ENCODE assay signal across 35 cellular contexts in the genomic region with DNA sequence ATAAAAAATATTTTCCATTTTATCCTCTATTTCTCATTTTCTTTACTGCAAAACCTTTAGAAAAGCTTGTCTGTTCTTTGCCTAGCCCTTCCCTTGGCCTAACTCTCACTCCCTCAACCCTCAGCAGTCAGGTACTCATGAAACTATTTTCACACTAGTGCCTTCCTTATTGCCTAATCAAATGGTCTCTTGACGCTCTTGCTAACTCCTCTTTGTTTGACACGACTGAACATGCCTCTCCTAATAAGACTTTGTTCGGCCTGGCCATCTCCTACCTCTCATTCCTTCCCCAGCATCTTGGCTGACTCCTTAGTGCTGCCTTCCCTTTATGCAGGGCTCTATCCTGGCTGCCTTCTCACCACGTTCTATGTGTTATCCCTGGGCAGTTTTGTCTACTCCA. TPM values are rescaled to one million over a fixed set of nuclear protein-coding genes. Genes with fewer than 3 reads are reported as not detected.
"Had no signal": no experiment of that assay in that cellular context is flagged by ENCODE, and none has a peak within 500 bp of the region (broad histone marks: within the 10 kb centered on the region; RNA-seq: fewer than 3 reads in every experiment).

No MANE protein-coding gene starts in this region.

- H3K4me1 ChIP-seq: body of pancreas had no signal

- H3K27ac ChIP-seq: body of pancreas had no signal

- H3K9me3 ChIP-seq: body of pancreas, MG63 had no signal

- H3K4me3 ChIP-seq: body of pancreas, MG63 had no signal

- DNase-seq: activated B cell treated with CpG ODN at 0.5 μM for 24 hours; activated CD4-positive, alpha-beta memory T cell treated with anti-CD3 and anti-CD28 coated beads for 36 hours; activated CD4-positive, alpha-beta T cell treated with anti-CD3 and anti-CD28 coated beads for 4 hours; activated CD4-positive, alpha-beta T cell treated with anti-CD3 and anti-CD28 coated beads, Interleukin-2, amount 50 U/mL, for 1 hour; activated CD4-positive, CD25-positive, alpha-beta regulatory T cell treated with anti-CD3 and anti-CD28 coated beads, Interleukin-2, amount 50 U/mL, for 72 hours; activated CD8-positive, alpha-beta memory T cell treated with anti-CD3 and anti-CD28 coated beads, Interleukin-2, amount 50 U/mL, for 4 hours; activated effector memory CD4-positive, alpha-beta T cell treated with Interleukin-2 at 50 U/mL for 16 hours; activated naive CD4-positive, alpha-beta T cell; activated naive CD8-positive, alpha-beta T cell treated with anti-CD3 and anti-CD28 coated beads, Interleukin-2, amount 10 ng/mL, durations not matched to agents 7 days and 5 days; activated T-cell treated with anti-CD3 and anti-CD28 coated beads for 4 hours; activated T-cell treated with anti-CD3 and anti-CD28 coated beads, Interleukin-2, amount 50 U/mL, for 4 hours; body of pancreas; central memory CD4-positive, alpha-beta T cell; Karpas-422; KBM-7; MG63; MV-4-11; NCI-H1092; NCI-H1436 treated with DMSO at 0.1 percent for 48 hours; NCI-H1694 treated with DMSO at 0.1 percent for 48 hours; NCI-H2029; NCI-H345; NCI-H524 treated with DMSO at 0.1 percent for 48 hours; SHP77 treated with DMSO at 0.1 percent for 48 hours; SW 1271; T1000 had no signal

- H3K4me1 Mint-ChIP-seq: activated B cell treated with CpG ODN at 0.5 μM for 24 hours; activated naive CD4-positive, alpha-beta T cell treated with anti-CD3 and anti-CD28 coated beads, Interleukin-2, amount 50 U/mL, for 24 hours; activated naive CD8-positive, alpha-beta T cell treated with anti-CD3 and anti-CD28 coated beads, Interleukin-2, amount 10 ng/mL, durations not matched to agents 7 days and 5 days; IgD-negative memory B cell had no signal

- H3K4me3 Mint-ChIP-seq: activated B cell treated with CpG ODN at 0.5 μM for 24 hours; activated CD4-positive, alpha-beta memory T cell treated with anti-CD3 and anti-CD28 coated beads for 36 hours; activated naive CD4-positive, alpha-beta T cell treated with anti-CD3 and anti-CD28 coated beads, Interleukin-2, amount 50 U/mL, for 24 hours; activated naive CD8-positive, alpha-beta T cell treated with anti-CD3 and anti-CD28 coated beads, Interleukin-2, amount 10 ng/mL, durations not matched to agents 7 days and 5 days; activated T-cell treated with anti-CD3 and anti-CD28 coated beads, Interleukin-2, amount 50 U/mL, for 4 hours; activated T-helper 1 cell treated with anti-CD3 and anti-CD28 coated beads, Interleukin-12 subunit alpha, Interleukin-12 subunit beta, Interleukin-2, Interleukin-4 antibody, amounts not matched to agents 30 ng/mL and 10 ng/mL and 1 ng/mL, durations not matched to agents 14 hours and 24 hours and 36 hours; IgD-negative memory B cell had no signal

- H3K36me3 ChIP-seq: MG63 had no signal

- H3K36me3 Mint-ChIP-seq: activated CD4-positive, alpha-beta memory T cell treated with anti-CD3 and anti-CD28 coated beads for 36 hours; activated naive CD4-positive, alpha-beta T cell treated with anti-CD3 and anti-CD28 coated beads, Interleukin-2, amount 50 U/mL, for 24 hours; activated naive CD8-positive, alpha-beta T cell treated with anti-CD3 and anti-CD28 coated beads, Interleukin-2, amount 10 ng/mL, durations not matched to agents 7 days and 5 days; IgD-negative memory B cell had no signal

- FAIRE-seq: astrocyte had no signal

- H3K27ac Mint-ChIP-seq: activated B cell treated with CpG ODN at 0.5 μM for 24 hours; activated CD4-positive, alpha-beta memory T cell treated with anti-CD3 and anti-CD28 coated beads for 36 hours; activated naive CD4-positive, alpha-beta T cell treated with anti-CD3 and anti-CD28 coated beads, Interleukin-2, amount 50 U/mL, for 24 hours; activated naive CD8-positive, alpha-beta T cell treated with anti-CD3 and anti-CD28 coated beads, Interleukin-2, amount 10 ng/mL, durations not matched to agents 7 days and 5 days; activated T-helper 1 cell treated with anti-CD3 and anti-CD28 coated beads, Interleukin-12 subunit alpha, Interleukin-12 subunit beta, Interleukin-2, Interleukin-4 antibody, amounts not matched to agents 30 ng/mL and 10 ng/mL and 1 ng/mL, durations not matched to agents 14 hours and 24 hours and 36 hours; IgD-negative memory B cell had no signal

- H3K9me3 Mint-ChIP-seq: activated B cell treated with CpG ODN at 0.5 μM for 24 hours; activated CD4-positive, alpha-beta memory T cell treated with anti-CD3 and anti-CD28 coated beads for 36 hours; activated naive CD4-positive, alpha-beta T cell treated with anti-CD3 and anti-CD28 coated beads, Interleukin-2, amount 50 U/mL, for 24 hours; activated naive CD8-positive, alpha-beta T cell treated with anti-CD3 and anti-CD28 coated beads, Interleukin-2, amount 10 ng/mL, durations not matched to agents 7 days and 5 days; activated T-cell treated with anti-CD3 and anti-CD28 coated beads, Interleukin-2, amount 50 U/mL, for 4 hours; activated T-helper 1 cell treated with anti-CD3 and anti-CD28 coated beads, Interleukin-12 subunit alpha, Interleukin-12 subunit beta, Interleukin-2, Interleukin-4 antibody, amounts not matched to agents 30 ng/mL and 10 ng/mL and 1 ng/mL, durations not matched to agents 14 hours and 24 hours and 36 hours had no signal

- H3K27me3 ChIP-seq: body of pancreas, MG63 had no signal

- ATAC-seq: activated T-cell treated with anti-CD3 and anti-CD28 coated beads, Interleukin-2, amount 50 U/mL, for 4 hours; body of pancreas; Panc1 had no signal

RNA-seq across cellular contexts. Expression of a gene that starts 11.1 kb away (rescaled TPM):
- total RNA-seq: activated B cell treated with CpG ODN at 0.5 μM for 24 hours; activated CD4-positive, alpha-beta memory T cell treated with anti-CD3 and anti-CD28 coated beads for 36 hours; activated naive CD8-positive, alpha-beta T cell treated with anti-CD3 and anti-CD28 coated beads, Interleukin-2, amount 10 ng/mL, durations not matched to agents 7 days and 5 days; activated T-cell treated with anti-CD3 and anti-CD28 coated beads, Interleukin-2, amount 50 U/mL, for 4 hours; activated T-helper 1 cell treated with anti-CD3 and anti-CD28 coated beads, Interleukin-12 subunit alpha, Interleukin-12 subunit beta, Interleukin-2, Interleukin-4 antibody, amounts not matched to agents 30 ng/mL and 10 ng/mL and 1 ng/mL, durations not matched to agents 14 hours and 24 hours and 36 hours; T-helper 1 cell treated with Interleukin-12 subunit alpha and Interleukin-12 subunit beta and Interleukin-4 antibody, amounts not matched to agents 30 ng/mL and 1 ng/mL, for 36 hours; T-helper 2 cell treated with Interferon-gamma antibody and Interleukin-4, amounts not matched to agents 100 ng/mL and 5 ng/mL, for 36 hours had no signal
- polyA plus RNA-seq: IgD-negative memory B cell had no signal

RNA-seq across cellular contexts. Expression of a gene that starts 48.4 kb away (rescaled TPM):
- total RNA-seq: activated B cell treated with CpG ODN at 0.5 μM for 24 hours; activated CD4-positive, alpha-beta memory T cell treated with anti-CD3 and anti-CD28 coated beads for 36 hours; activated naive CD8-positive, alpha-beta T cell treated with anti-CD3 and anti-CD28 coated beads, Interleukin-2, amount 10 ng/mL, durations not matched to agents 7 days and 5 days; activated T-cell treated with anti-CD3 and anti-CD28 coated beads, Interleukin-2, amount 50 U/mL, for 4 hours; activated T-helper 1 cell treated with anti-CD3 and anti-CD28 coated beads, Interleukin-12 subunit alpha, Interleukin-12 subunit beta, Interleukin-2, Interleukin-4 antibody, amounts not matched to agents 30 ng/mL and 10 ng/mL and 1 ng/mL, durations not matched to agents 14 hours and 24 hours and 36 hours; astrocyte; body of pancreas; NCI-H460; RPMI7951; T-helper 1 cell treated with Interleukin-12 subunit alpha and Interleukin-12 subunit beta and Interleukin-4 antibody, amounts not matched to agents 30 ng/mL and 1 ng/mL, for 36 hours; T-helper 2 cell treated with Interferon-gamma antibody and Interleukin-4, amounts not matched to agents 100 ng/mL and 5 ng/mL, for 36 hours had no signal
- polyA plus RNA-seq: IgD-negative memory B cell had no signal
